Comparison of ENCODE assay signal across 1 cellular context in genomic region chr2:220309215-220309614, GRCh38.
TF ChIP-seq lines count a peak whose summit lies in the region.

No MANE protein-coding gene starts in this region.

TF ChIP-seq in A549, 52 proteins besides CTCF, POLR2A, EP300 and RAD21 (continued from another document):
- TF ChIP-seq REST (IDR thresholded peaks at IDR 0.05), result peak; percentile 42; the same call in 1 of the 2 replicates
